Comparison of ENCODE assay signal across 17 cellular contexts in the genomic region with DNA sequence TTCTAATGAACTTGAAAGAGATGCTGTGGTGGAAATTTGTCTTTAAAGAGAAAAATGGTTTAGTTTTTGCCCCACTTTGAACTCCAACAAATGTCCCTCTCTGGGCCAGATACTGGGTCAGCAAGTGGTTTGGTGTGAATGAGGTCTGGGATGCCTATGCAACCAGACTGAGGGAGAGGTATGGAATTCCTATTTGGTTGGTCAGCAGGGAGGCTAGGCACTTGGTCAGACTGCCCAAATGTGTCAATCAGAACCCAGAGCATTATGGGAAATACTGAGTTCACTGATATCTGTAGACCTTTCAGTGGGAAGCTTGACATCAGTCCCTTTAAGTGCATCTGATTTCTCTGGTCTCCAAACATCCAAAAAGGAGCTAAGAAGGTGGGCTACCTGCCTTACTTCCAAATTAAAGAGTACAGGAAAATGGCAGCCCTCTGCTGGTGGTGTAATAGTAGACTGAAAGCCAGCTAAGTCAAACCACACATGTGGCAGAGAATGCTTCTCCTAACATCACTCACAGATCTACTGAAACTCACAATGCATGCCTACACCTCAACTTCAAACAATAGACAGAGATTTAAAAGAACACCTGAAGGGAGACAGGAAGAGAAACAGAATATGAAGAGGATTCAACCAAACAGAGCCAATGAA.
"Had no signal": no experiment of that assay in that cellular context is flagged by ENCODE, and none has a peak within 500 bp of the region (broad histone marks: within the 10 kb centered on the region; RNA-seq: fewer than 3 reads in every experiment).

No MANE protein-coding gene starts in this region.

- H3K4me1 Mint-ChIP-seq: naive thymus-derived CD8-positive, alpha-beta T cell; stimulated activated memory B cell treated with anti-CD40 and anti-IgM and Interleukin-4, amounts not matched to agents 10 μg/mL and 1 μg/mL and 100 μg/mL, for 72 hours had no signal

- H3K27ac Mint-ChIP-seq: activated T-helper 17 cell treated with anti-CD3 and anti-CD28 coated beads, Interleukin-2, amount 50 U/mL, for 72 hours; dendritic cell treated with granulocyte-macrophage colony-stimulating factor and Interleukin-4, amounts not matched to agents 40 ng/mL and 50 ng/mL, for 4 days; naive thymus-derived CD8-positive, alpha-beta T cell; stimulated activated memory B cell treated with anti-CD40 and anti-IgM and Interleukin-4, amounts not matched to agents 10 μg/mL and 1 μg/mL and 100 μg/mL, for 72 hours had no signal

- H3K27me3 Mint-ChIP-seq: activated T-helper 17 cell treated with anti-CD3 and anti-CD28 coated beads, Interleukin-2, amount 50 U/mL, for 72 hours; dendritic cell treated with granulocyte-macrophage colony-stimulating factor and Interleukin-4, amounts not matched to agents 40 ng/mL and 50 ng/mL, for 4 days; naive thymus-derived CD8-positive, alpha-beta T cell; stimulated activated memory B cell treated with anti-CD40 and anti-IgM and Interleukin-4, amounts not matched to agents 10 μg/mL and 1 μg/mL and 100 μg/mL, for 72 hours had no signal

- ATAC-seq: activated CD4-positive, CD25-positive, alpha-beta regulatory T cell treated with anti-CD3 and anti-CD28 coated beads, Interleukin-2, amount 50 U/mL, for 24 hours; activated T-helper 17 cell treated with anti-CD3 and anti-CD28 coated beads, Interleukin-2, amount 50 U/mL, for 72 hours; left lung; mucosa of descending colon; naive thymus-derived CD8-positive, alpha-beta T cell; stimulated activated memory B cell treated with anti-CD40 and anti-IgM and Interleukin-4, amounts not matched to agents 10 μg/mL and 1 μg/mL and 100 μg/mL, for 72 hours had no signal

- H3K4me3 Mint-ChIP-seq: activated T-helper 17 cell treated with anti-CD3 and anti-CD28 coated beads, Interleukin-2, amount 50 U/mL, for 72 hours; dendritic cell treated with granulocyte-macrophage colony-stimulating factor and Interleukin-4, amounts not matched to agents 40 ng/mL and 50 ng/mL, for 4 days; naive thymus-derived CD8-positive, alpha-beta T cell; stimulated activated memory B cell treated with anti-CD40 and anti-IgM and Interleukin-4, amounts not matched to agents 10 μg/mL and 1 μg/mL and 100 μg/mL, for 72 hours had no signal

- DNase-seq: activated naive CD4-positive, alpha-beta T cell treated with Interleukin-2 at 50 U/mL for 16 hours; activated T-cell treated with anti-CD3 and anti-CD28 coated beads for 4 hours; anterior cingulate cortex; head of caudate nucleus; left lung; mammary epithelial cell; mucosa of descending colon; naive thymus-derived CD8-positive, alpha-beta T cell; nucleus accumbens; posterior cingulate gyrus; retina; stimulated activated CD4-positive, alpha-beta T cell treated with anti-CD3 and anti-CD28 coated beads, Interleukin-2, amount 100 ng/mL, for 48 hours; thyroid gland had no signal

- H3K36me3 Mint-ChIP-seq: naive thymus-derived CD8-positive, alpha-beta T cell; stimulated activated memory B cell treated with anti-CD40 and anti-IgM and Interleukin-4, amounts not matched to agents 10 μg/mL and 1 μg/mL and 100 μg/mL, for 72 hours had no signal

- H3K27ac ChIP-seq: left lung, thyroid gland had no signal

- H3K9me3 Mint-ChIP-seq: stimulated activated memory B cell treated with anti-CD40 and anti-IgM and Interleukin-4, amounts not matched to agents 10 μg/mL and 1 μg/mL and 100 μg/mL, for 72 hours had no signal

- H3K4me3 ChIP-seq: left lung, mucosa of descending colon, thyroid gland had no signal

- H3K4me1 ChIP-seq: left lung, thyroid gland had no signal

- H3K9me3 ChIP-seq: thyroid gland had no signal

- H3K36me3 ChIP-seq: left lung, thyroid gland had no signal

- H3K27me3 ChIP-seq: left lung, thyroid gland had no signal
